In genomic region chr7:114317450-114318098, GRCh38 we compare ENCODE assay signal across 1 cellular context.
TF ChIP-seq lines count a peak whose summit lies in the region.

No MANE protein-coding gene starts in this region.

TF ChIP-seq in GM23338, 12 proteins besides CTCF, POLR2A, EP300 and RAD21:
- TF ChIP-seq ZNF462 (CRISPR knock-in tag; IDR thresholded peaks at IDR 0.05) (no peak), CREB1 (CRISPR knock-in tag; IDR thresholded peaks at IDR 0.05; ENCODE audit: low read depth) (peak; percentile 62), EZH2 (IDR thresholded peaks at IDR 0.05; ENCODE audit: low read depth, unreplicated experiment) (no peak), REST (IDR thresholded peaks at IDR 0.05; ENCODE audit: unreplicated experiment) (no peak), JUNB (IDR thresholded peaks at IDR 0.05; ENCODE audit: unreplicated experiment) (no peak), POLR2AphosphoS5 (IDR thresholded peaks at IDR 0.05; ENCODE audit: low read depth) (no peak), ZNF331 (CRISPR knock-in tag; IDR thresholded peaks at IDR 0.05; ENCODE audit: low read depth) (no peak), STAT1 (IDR thresholded peaks at IDR 0.05; ENCODE audit: unreplicated experiment) (no peak), EZH2phosphoT487 (IDR thresholded peaks at IDR 0.05; ENCODE audit: unreplicated experiment) (no peak)
TF ChIP-seq in GM23338: peak in this region for 1.
